2 cellular contexts compared by ENCODE assay signal in genomic region chr10:103512591-103513382, GRCh38.
A peak's percentile ranks its signal among the peaks of the same experiment; 100 is the strongest.
TF ChIP-seq lines count a peak whose summit lies in the region.

No MANE protein-coding gene starts in this region.

TF ChIP-seq in GM23338, 12 proteins besides CTCF, POLR2A, EP300 and RAD21:
- TF ChIP-seq CREB1 (CRISPR knock-in tag; IDR thresholded peaks at IDR 0.05; ENCODE audit: low read depth) (no peak), STAT1 (IDR thresholded peaks at IDR 0.05; ENCODE audit: unreplicated experiment) (no peak), POLR2AphosphoS5 (IDR thresholded peaks at IDR 0.05; ENCODE audit: low read depth) (no peak), ZNF114 (CRISPR knock-in tag; IDR thresholded peaks at IDR 0.05) (no peak), EZH2 (IDR thresholded peaks at IDR 0.05; ENCODE audit: low read depth, unreplicated experiment) (no peak), ZNF331 (CRISPR knock-in tag; IDR thresholded peaks at IDR 0.05; ENCODE audit: low read depth) (no peak), JUNB (IDR thresholded peaks at IDR 0.05; ENCODE audit: unreplicated experiment) (no peak)
- TF ChIP-seq, protein P1, sequence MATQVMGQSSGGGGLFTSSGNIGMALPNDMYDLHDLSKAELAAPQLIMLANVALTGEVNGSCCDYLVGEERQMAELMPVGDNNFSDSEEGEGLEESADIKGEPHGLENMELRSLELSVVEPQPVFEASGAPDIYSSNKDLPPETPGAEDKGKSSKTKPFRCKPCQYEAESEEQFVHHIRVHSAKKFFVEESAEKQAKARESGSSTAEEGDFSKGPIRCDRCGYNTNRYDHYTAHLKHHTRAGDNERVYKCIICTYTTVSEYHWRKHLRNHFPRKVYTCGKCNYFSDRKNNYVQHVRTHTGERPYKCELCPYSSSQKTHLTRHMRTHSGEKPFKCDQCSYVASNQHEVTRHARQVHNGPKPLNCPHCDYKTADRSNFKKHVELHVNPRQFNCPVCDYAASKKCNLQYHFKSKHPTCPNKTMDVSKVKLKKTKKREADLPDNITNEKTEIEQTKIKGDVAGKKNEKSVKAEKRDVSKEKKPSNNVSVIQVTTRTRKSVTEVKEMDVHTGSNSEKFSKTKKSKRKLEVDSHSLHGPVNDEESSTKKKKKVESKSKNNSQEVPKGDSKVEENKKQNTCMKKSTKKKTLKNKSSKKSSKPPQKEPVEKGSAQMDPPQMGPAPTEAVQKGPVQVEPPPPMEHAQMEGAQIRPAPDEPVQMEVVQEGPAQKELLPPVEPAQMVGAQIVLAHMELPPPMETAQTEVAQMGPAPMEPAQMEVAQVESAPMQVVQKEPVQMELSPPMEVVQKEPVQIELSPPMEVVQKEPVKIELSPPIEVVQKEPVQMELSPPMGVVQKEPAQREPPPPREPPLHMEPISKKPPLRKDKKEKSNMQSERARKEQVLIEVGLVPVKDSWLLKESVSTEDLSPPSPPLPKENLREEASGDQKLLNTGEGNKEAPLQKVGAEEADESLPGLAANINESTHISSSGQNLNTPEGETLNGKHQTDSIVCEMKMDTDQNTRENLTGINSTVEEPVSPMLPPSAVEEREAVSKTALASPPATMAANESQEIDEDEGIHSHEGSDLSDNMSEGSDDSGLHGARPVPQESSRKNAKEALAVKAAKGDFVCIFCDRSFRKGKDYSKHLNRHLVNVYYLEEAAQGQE (IDR thresholded peaks at IDR 0.05; ENCODE audit: unreplicated experiment), result no peak
TF ChIP-seq in GM23338: peak in this region for 0.

TF ChIP-seq in HepG2, 621 proteins besides CTCF, POLR2A, EP300 and RAD21 (continues in another document):
- TF ChIP-seq, protein P2, sequence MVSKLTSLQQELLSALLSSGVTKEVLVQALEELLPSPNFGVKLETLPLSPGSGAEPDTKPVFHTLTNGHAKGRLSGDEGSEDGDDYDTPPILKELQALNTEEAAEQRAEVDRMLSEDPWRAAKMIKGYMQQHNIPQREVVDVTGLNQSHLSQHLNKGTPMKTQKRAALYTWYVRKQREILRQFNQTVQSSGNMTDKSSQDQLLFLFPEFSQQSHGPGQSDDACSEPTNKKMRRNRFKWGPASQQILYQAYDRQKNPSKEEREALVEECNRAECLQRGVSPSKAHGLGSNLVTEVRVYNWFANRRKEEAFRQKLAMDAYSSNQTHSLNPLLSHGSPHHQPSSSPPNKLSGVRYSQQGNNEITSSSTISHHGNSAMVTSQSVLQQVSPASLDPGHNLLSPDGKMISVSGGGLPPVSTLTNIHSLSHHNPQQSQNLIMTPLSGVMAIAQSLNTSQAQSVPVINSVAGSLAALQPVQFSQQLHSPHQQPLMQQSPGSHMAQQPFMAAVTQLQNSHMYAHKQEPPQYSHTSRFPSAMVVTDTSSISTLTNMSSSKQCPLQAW (CRISPR knock-in tag; IDR thresholded peaks at IDR 0.05), result peak; percentile 41; the same call in 1 of the 2 replicates
- TF ChIP-seq ETV5 (CRISPR knock-in tag; IDR thresholded peaks at IDR 0.05; ENCODE audit: borderline replicate concordance), result peak; percentile 67; the same call in 1 of the 2 replicates
- TF ChIP-seq ZNF253 (CRISPR knock-in tag; IDR thresholded peaks at IDR 0.05; ENCODE audit: borderline replicate concordance), result no peak
- peak; percentile 45; the same call in 1 of the 2 replicates for TF ChIP-seq ELF3 (CRISPR knock-in tag; IDR thresholded peaks at IDR 0.05)
- TF ChIP-seq ZNF775 (CRISPR knock-in tag; IDR thresholded peaks at IDR 0.05; ENCODE audit: borderline replicate concordance), result no peak
- no peak for TF ChIP-seq ZNF609 (CRISPR knock-in tag; IDR thresholded peaks at IDR 0.05; ENCODE audit: borderline replicate concordance)
- TF ChIP-seq SALL1 (CRISPR knock-in tag; IDR thresholded peaks at IDR 0.05), result peak; percentile 12; the same call in 1 of the 2 replicates
- TF ChIP-seq ZNF605 (CRISPR knock-in tag; IDR thresholded peaks at IDR 0.05), result no peak
- TF ChIP-seq ZNF615 (CRISPR knock-in tag; IDR thresholded peaks at IDR 0.05; ENCODE audit: borderline replicate concordance), result 0 out of 2 replicates have a peak, but pooled peaks have one; percentile 26
- TF ChIP-seq, protein P3, sequence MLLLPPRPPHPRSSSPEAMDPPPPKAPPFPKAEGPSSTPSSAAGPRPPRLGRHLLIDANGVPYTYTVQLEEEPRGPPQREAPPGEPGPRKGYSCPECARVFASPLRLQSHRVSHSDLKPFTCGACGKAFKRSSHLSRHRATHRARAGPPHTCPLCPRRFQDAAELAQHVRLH (CRISPR knock-in tag; IDR thresholded peaks at IDR 0.05; ENCODE audit: borderline replicate concordance, low read depth), result 0 out of 2 replicates have a peak, but pooled peaks have one; percentile 44
- no peak for TF ChIP-seq ZNF383 (CRISPR knock-in tag; IDR thresholded peaks at IDR 0.05; ENCODE audit: borderline replicate concordance)
- peak; percentile 22; the same call in 1 of the 2 replicates for TF ChIP-seq SP5 (CRISPR knock-in tag; IDR thresholded peaks at IDR 0.05; ENCODE audit: borderline replicate concordance, low read depth)
- TF ChIP-seq ZNF639 (CRISPR knock-in tag; conservative IDR thresholded peaks at IDR 0.05), result no peak
- TF ChIP-seq ZNF607 (CRISPR knock-in tag; IDR thresholded peaks at IDR 0.05; ENCODE audit: borderline replicate concordance), result no peak
- no peak for TF ChIP-seq HDAC6 (IDR thresholded peaks at IDR 0.05; ENCODE audit: low read depth, low read length)
- TF ChIP-seq ZBTB7B (CRISPR knock-in tag; IDR thresholded peaks at IDR 0.05), result 0 out of 2 replicates have a peak, but pooled peaks have one; percentile 23
- TF ChIP-seq GMEB1 (CRISPR knock-in tag; IDR thresholded peaks at IDR 0.05; ENCODE audit: borderline replicate concordance), result no peak
- TF ChIP-seq HMGA1 (CRISPR knock-in tag; conservative IDR thresholded peaks at IDR 0.05), result no peak
- TF ChIP-seq ZNF263 (CRISPR knock-in tag; IDR thresholded peaks at IDR 0.05), result peak; percentile 92
- TF ChIP-seq ARID5B (CRISPR knock-in tag; IDR thresholded peaks at IDR 0.05), result peak; percentile 18; the same call in 1 of the 2 replicates
- no peak for TF ChIP-seq SIN3A (IDR thresholded peaks at IDR 0.05; ENCODE audit: borderline replicate concordance, low read depth, low read length)
- TF ChIP-seq, protein P4, sequence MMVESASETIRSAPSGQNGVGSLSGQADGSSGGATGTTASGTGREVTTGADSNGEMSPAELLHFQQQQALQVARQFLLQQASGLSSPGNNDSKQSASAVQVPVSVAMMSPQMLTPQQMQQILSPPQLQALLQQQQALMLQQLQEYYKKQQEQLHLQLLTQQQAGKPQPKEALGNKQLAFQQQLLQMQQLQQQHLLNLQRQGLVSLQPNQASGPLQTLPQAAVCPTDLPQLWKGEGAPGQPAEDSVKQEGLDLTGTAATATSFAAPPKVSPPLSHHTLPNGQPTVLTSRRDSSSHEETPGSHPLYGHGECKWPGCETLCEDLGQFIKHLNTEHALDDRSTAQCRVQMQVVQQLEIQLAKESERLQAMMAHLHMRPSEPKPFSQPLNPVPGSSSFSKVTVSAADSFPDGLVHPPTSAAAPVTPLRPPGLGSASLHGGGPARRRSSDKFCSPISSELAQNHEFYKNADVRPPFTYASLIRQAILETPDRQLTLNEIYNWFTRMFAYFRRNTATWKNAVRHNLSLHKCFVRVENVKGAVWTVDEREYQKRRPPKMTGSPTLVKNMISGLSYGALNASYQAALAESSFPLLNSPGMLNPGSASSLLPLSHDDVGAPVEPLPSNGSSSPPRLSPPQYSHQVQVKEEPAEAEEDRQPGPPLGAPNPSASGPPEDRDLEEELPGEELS (CRISPR knock-in tag; IDR thresholded peaks at IDR 0.05), result peak; percentile 71
- 0 out of 2 replicates have a peak, but pooled peaks have one; percentile 13 for TF ChIP-seq GABPB1 (CRISPR knock-in tag; IDR thresholded peaks at IDR 0.05)
- TF ChIP-seq ZNF574 (CRISPR knock-in tag; IDR thresholded peaks at IDR 0.05), result 0 out of 2 replicates have a peak, but pooled peaks have one; percentile 27
